ENCODE assay signal across 8 cellular contexts in the genomic region with DNA sequence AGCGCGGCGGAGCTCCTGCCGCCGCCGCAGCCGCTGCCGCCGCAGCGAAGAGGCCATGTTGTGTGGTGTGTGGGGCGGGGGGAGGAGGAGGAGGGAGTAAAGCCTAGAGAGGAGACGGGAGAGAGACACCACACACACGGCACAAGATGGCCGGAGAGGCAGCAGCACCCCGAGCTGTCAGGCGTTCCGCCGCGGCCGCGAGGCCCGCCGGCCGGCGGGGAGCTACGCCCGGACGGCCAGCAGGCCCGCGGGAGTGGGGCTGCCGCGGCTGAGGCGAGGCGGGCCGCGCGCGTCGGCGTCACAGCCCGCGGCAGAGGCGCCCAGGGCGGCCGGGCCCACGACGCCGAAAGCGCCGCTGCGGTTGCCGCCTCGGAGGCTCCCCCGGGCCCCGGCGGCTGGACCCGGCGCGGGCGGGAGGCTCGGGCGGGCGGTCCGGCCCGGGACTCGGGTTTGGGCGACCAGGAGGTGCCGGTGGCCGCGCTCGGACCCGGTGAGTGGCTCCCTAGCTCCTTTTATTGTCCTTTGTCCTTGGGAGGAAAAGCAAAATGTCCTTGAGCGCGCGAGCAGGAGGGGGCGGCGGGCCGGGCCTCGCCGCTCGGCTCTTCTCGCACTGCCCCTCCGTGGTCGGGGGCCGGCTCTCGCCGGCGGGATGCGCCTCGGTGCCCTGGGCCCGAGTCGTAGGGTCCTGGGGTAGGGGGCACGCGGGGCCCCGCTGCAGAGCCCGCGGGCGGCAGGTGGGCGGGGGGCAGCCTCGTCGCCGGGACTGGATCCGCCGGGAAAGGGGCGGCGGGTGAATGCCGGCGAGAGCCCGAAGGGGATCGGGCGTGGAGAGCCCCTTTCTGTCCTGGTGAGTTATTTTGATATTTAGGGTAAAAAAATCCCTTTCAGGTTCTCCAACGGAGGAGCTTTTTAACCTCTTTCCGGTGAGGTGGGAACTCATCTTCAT. TPM values are rescaled to one million over a fixed set of nuclear protein-coding genes. Genes with fewer than 3 reads are reported as not detected.
DNase-seq lines count a peak whose midpoint lies in the region; ATAC-seq and TF ChIP-seq lines count a peak whose summit lies in the region.

No MANE protein-coding gene starts in this region.

- DNase-seq in DMS 273 (lab: John Stamatoyannopoulos, UW; ENCODE audit: unreplicated experiment) (peak; percentile 32), DMS 273 treated with DMSO at 0.1 percent for 48 hours (lab: John Stamatoyannopoulos, UW) (no peak), HFFc6 (no peak), NCI-H510A (lab: John Stamatoyannopoulos, UW) (peak; percentile 98), activated gamma-delta T cell treated with Interleukin-2 at 50 U/mL for 16 hours (peak; percentile 18), heart left ventricle (peak; percentile 34 to 78 (median 41)), retinal pigment epithelial cell (ENCODE audit: low read depth) (no peak), NCI-H1930 (lab: John Stamatoyannopoulos, UW) (no peak)

- TF ChIP-seq POLR2A in heart left ventricle (IDR thresholded peaks at IDR 0.05), result peak in 1 of 2 donors; percentile 53

- H3K4me1 Mint-ChIP-seq in HFFc6 (ENCODE audit: low read depth), result peaks cover 47% of the 10 kb centered on the region

- H3K27ac Mint-ChIP-seq in HFFc6, result peak overlapping the region; percentile 96

- TF ChIP-seq CTCF in HFFc6 (IDR thresholded peaks at IDR 0.05), result 0 out of 2 replicates have a peak, but pooled peaks have one; percentile 13
- TF ChIP-seq CTCF in heart left ventricle (IDR thresholded peaks at IDR 0.05), result peak in 1 of 12 donors; percentile 10
- no peak for TF ChIP-seq CTCF in retinal pigment epithelial cell (conservative IDR thresholded peaks at IDR 0.05; ENCODE audit: low read depth, low read length)

- 0 to 1% (median 1%) methylated on average over 71 to 113 of the region's 113 CpGs for WGBS in heart left ventricle, 4 donors

- intact Hi-C loops in heart left ventricle (cut with DNase I), result loop anchor here (1.0 to 5.0 kb wide), 13 partner anchors 21 to 74 kb away; no protein-coding TSS in a partner anchor

- H3K27me3 Mint-ChIP-seq in HFFc6 (ENCODE audit: insufficient read depth), result peaks cover 6% of the 10 kb centered on the region

- H3K36me3 Mint-ChIP-seq in HFFc6 (ENCODE audit: low read depth), result peaks cover 44% of the 10 kb centered on the region

- H3K4me3 ChIP-seq in heart left ventricle (peak overlapping the region; percentile 64 to 99 (median 88)), retinal pigment epithelial cell (ENCODE audit: low read length) (peak overlapping the region; percentile 99)

- no peaks in the 10 kb centered on the region for H3K9me3 ChIP-seq in heart left ventricle

- H3K27me3 ChIP-seq in heart left ventricle, result no peaks in the 10 kb centered on the region

- H3K36me3 ChIP-seq in heart left ventricle, result peaks cover 0 to 26% (median 23%) of the 10 kb centered on the region in 9 donors

- H3K9me3 Mint-ChIP-seq in HFFc6, result no peaks in the 10 kb centered on the region

- ATAC-seq in heart left ventricle, result peak; percentile 78 to 95 (median 90)

- H3K4me3 Mint-ChIP-seq in HFFc6, result peak overlapping the region; percentile 95

- H3K4me1 ChIP-seq in heart left ventricle, result peaks cover 6 to 54% (median 42%) of the 10 kb centered on the region in 12 donors

- H3K27ac ChIP-seq in heart left ventricle, result peak overlapping the region; percentile 95 to 100 (median 99)

RNA-seq across cellular contexts. Expression of gene CHD2, which starts 17.2 kb away (rescaled TPM):
- 10 to 100 TPM; 47.5 to 65.3 (median 57.2) TPM for total RNA-seq in HFFc6 (2021; fragmentation: NEBNext Ultra II Directional; extraction: Animal tissue kit (Norgen Biotek cat#: 25700))
- total RNA-seq in heart left ventricle, result 10 to 100 TPM; 28.3 to 76.8 (median 46.4) TPM
- polyA plus RNA-seq in heart left ventricle, result 10 to 100 TPM; 23.1 to 28.7 TPM

Comparison
In these comparisons a context has a peak if more than half of its experiments do, and no peak if none do; other contexts are left out.
1. DNase-seq: peak in DMS 273 (single experiment), NCI-H510A (single experiment), activated gamma-delta T cell treated with Interleukin-2 at 50 U/mL for 16 hours (single experiment) and heart left ventricle (5 of 5); none in DMS 273 treated with DMSO at 0.1 percent for 48 hours (single experiment), HFFc6 (single experiment), retinal pigment epithelial cell (single experiment) and NCI-H1930 (0 of 2).